1 cellular context compared by ENCODE assay signal in genomic region chr11:30046211-30046945, GRCh38.
TF ChIP-seq lines count a peak whose summit lies in the region.

No MANE protein-coding gene starts in this region.

TF ChIP-seq in WTC11, 78 proteins besides CTCF, POLR2A, EP300 and RAD21 (continued from another document):
- TF ChIP-seq ZNF425 (CRISPR knock-in tag; conservative IDR thresholded peaks at IDR 0.05): no peak
